In genomic region chr4:168840988-168841681, GRCh38 we compare ENCODE assay signal across 12 cellular contexts.
DNase-seq lines count a peak whose midpoint lies in the region; ATAC-seq and TF ChIP-seq lines count a peak whose summit lies in the region.
"Had no signal": no experiment of that assay in that cellular context is flagged by ENCODE, and none has a peak within 500 bp of the region (broad histone marks: within the 10 kb centered on the region; RNA-seq: fewer than 3 reads in every experiment).

No MANE protein-coding gene starts in this region.

- 68% methylated on average over 7 of the region's 9 CpGs for WGBS in HUES64
- whole genome bisulfite sequencing in right cardiac atrium = 77% methylated on average over 9 of the region's 9 CpGs
- WGBS in smooth muscle cell (ENCODE audit: low lambda C conversion rate) = 86% methylated on average over 9 of the region's 9 CpGs

- H3K4me3 ChIP-seq in HUES64 (ENCODE audit: low read length) (no peak overlapping the region), right cardiac atrium (ENCODE audit: low read length) (no peak overlapping the region), smooth muscle cell (no peak overlapping the region)
- H3K4me3 ChIP-seq: SJCRH30 had no signal

- no peak overlapping the region for H2AFZ ChIP-seq in smooth muscle cell (ENCODE audit: low read depth)

- H3K9me3 ChIP-seq in HUES64 (ENCODE audit: insufficient read depth, low read depth, low read length) (no peaks in the 10 kb centered on the region), right cardiac atrium (ENCODE audit: control insufficient read depth, low read length) (no peaks in the 10 kb centered on the region), smooth muscle cell (replicated peaks; ENCODE audit: low read depth) (no peaks in the 10 kb centered on the region)
- H3K9me3 ChIP-seq: SJCRH30 had no signal

- peak; percentile 35 for ATAC-seq in activated T-helper 17 cell treated with anti-CD3 and anti-CD28 coated beads, Interleukin-2, amount 50 U/mL, for 72 hours (replicated peaks)
- ATAC-seq in right cardiac atrium (peak; percentile 43 to 53), omental fat pad (ENCODE audit: low FRiP score) (no peak)

- H3K36me3 Mint-ChIP-seq in activated T-helper 17 cell treated with anti-CD3 and anti-CD28 coated beads, Interleukin-2, amount 50 U/mL, for 72 hours (ENCODE audit: low read depth) = peaks cover 4% of the 10 kb centered on the region

- H3K27ac ChIP-seq in HUES64 (ENCODE audit: low read depth, low read length) = peak overlapping the region; percentile 76
- H3K27ac ChIP-seq in right cardiac atrium (ENCODE audit: low read length) = peak overlapping the region; percentile 91
- peak overlapping the region; percentile 96 for H3K27ac ChIP-seq in smooth muscle cell (ENCODE audit: low read depth)
- H3K27ac ChIP-seq: SJCRH30 had no signal

- H3K27me3 ChIP-seq in HUES64 (ENCODE audit: insufficient read depth, low read length) (no peaks in the 10 kb centered on the region), right cardiac atrium (ENCODE audit: control insufficient read depth, insufficient read depth) (no peaks in the 10 kb centered on the region), smooth muscle cell (ENCODE audit: low read depth) (no peaks in the 10 kb centered on the region)
- H3K27me3 ChIP-seq: SJCRH30 had no signal

- no peak overlapping the region for H3K4me3 Mint-ChIP-seq in activated T-helper 17 cell treated with anti-CD3 and anti-CD28 coated beads, Interleukin-2, amount 50 U/mL, for 72 hours

- no peak overlapping the region for H3K4me2 ChIP-seq in smooth muscle cell

- no peaks in the 10 kb centered on the region for H3K9me3 Mint-ChIP-seq in activated T-helper 17 cell treated with anti-CD3 and anti-CD28 coated beads, Interleukin-2, amount 50 U/mL, for 72 hours

- peaks cover 4% of the 10 kb centered on the region for H3K4me1 Mint-ChIP-seq in activated T-helper 17 cell treated with anti-CD3 and anti-CD28 coated beads, Interleukin-2, amount 50 U/mL, for 72 hours

- no peak for TF ChIP-seq CTCF in smooth muscle cell (IDR thresholded peaks at IDR 0.05; ENCODE audit: borderline replicate concordance, insufficient read depth, poor library complexity, severe bottlenecking)
- no peak for TF ChIP-seq CTCF in omental fat pad (IDR thresholded peaks at IDR 0.05)

- DNase-seq in right cardiac atrium = peak; percentile 34 to 76 (median 70)
- DNase-seq in smooth muscle cell (lab: John Stamatoyannopoulos, UW; ENCODE audit: unreplicated experiment) = no peak
- no peak for DNase-seq in SIG-M5 treated with dmso at 0.1 percent for 504 hours (lab: John Stamatoyannopoulos, UW; ENCODE audit: unreplicated experiment)
- DNase-seq in NCI-H1092 treated with DMSO at 0.1 percent for 48 hours (lab: John Stamatoyannopoulos, UW) = no peak
- DNase-seq in omental fat pad (ENCODE audit: low spot score) = no peak
- no peak for DNase-seq in NCI-H82 (lab: John Stamatoyannopoulos, UW)
- DNase-seq: activated CD4-positive, alpha-beta T cell treated with anti-CD3 and anti-CD28 coated beads, Interleukin-2, amount 50 U/mL, for 4 hours; NCI-H1436; SJCRH30; stimulated activated CD8-positive, alpha-beta memory T cell treated with anti-CD3 and anti-CD28 coated beads, Interleukin-4, amount 100 ng/mL, for 48 hours had no signal

- no peak overlapping the region for H3K27ac Mint-ChIP-seq in activated T-helper 17 cell treated with anti-CD3 and anti-CD28 coated beads, Interleukin-2, amount 50 U/mL, for 72 hours

- H3K9ac ChIP-seq in HUES64 (ENCODE audit: low read depth, low read length) = peak overlapping the region; percentile 45; the same call in 1 of the 2 replicates
- H3K9ac ChIP-seq in smooth muscle cell (ENCODE audit: low read depth) = no peak overlapping the region

- intact Hi-C loops in right cardiac atrium (cut with DNase I) = loop anchor here in 1 of 4 donors (10.0 kb wide), 1 partner anchor 74 kb away; no protein-coding TSS in a partner anchor

- H3F3A ChIP-seq in smooth muscle cell (ENCODE audit: low read depth) = peaks cover 49% of the 10 kb centered on the region

- peaks cover 7% of the 10 kb centered on the region; the same call in 1 of the 2 replicates for H3K36me3 ChIP-seq in HUES64 (ENCODE audit: insufficient read depth, low read length)
- no peaks in the 10 kb centered on the region for H3K36me3 ChIP-seq in smooth muscle cell (ENCODE audit: low read depth)

- H3K79me2 ChIP-seq in smooth muscle cell (ENCODE audit: low read depth) = peaks cover 100% of the 10 kb centered on the region

- peaks cover 100% of the 10 kb centered on the region for H4K20me1 ChIP-seq in smooth muscle cell (ENCODE audit: low read depth)

- peaks cover 42% of the 10 kb centered on the region for H3K27me3 Mint-ChIP-seq in activated T-helper 17 cell treated with anti-CD3 and anti-CD28 coated beads, Interleukin-2, amount 50 U/mL, for 72 hours

- H3K4me1 ChIP-seq in HUES64 (ENCODE audit: insufficient read depth, low read length) (peaks cover 64% of the 10 kb centered on the region), right cardiac atrium (ENCODE audit: control insufficient read depth, insufficient read depth, low read length) (peaks cover 20% of the 10 kb centered on the region), smooth muscle cell (ENCODE audit: low read depth) (peaks cover 42% of the 10 kb centered on the region)

Comparison
In these comparisons a context has a peak if more than half of its experiments do, and no peak if none do; other contexts are left out.
1. DNase-seq: peak in right cardiac atrium (3 of 3); none in smooth muscle cell (single experiment), SIG-M5 treated with dmso at 0.1 percent for 504 hours (single experiment), NCI-H1092 treated with DMSO at 0.1 percent for 48 hours (single experiment), omental fat pad (single experiment) and NCI-H82 (single experiment).
2. Peak in every context shown above with its lines, with median percentiles within 50 percentile points of each other: H3K27ac ChIP-seq.